In the genomic region with DNA sequence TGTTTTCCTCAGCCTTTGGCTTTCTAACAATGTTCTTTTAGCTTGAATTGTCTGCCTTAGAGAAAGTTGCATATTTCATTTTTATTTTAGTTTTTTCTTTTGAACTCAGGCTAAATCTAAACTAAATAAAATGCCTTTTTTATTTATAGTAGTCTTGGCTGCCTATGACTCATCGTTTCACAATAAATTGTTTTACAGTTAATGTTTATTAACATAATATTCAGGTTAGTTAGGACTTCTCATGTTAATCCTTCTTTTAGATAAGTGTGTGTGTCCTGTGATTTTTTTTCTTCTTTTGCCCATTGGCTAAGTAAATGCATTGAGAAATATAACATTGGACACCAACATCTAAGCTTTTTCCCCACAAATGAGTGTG, we compare ENCODE assay signal across 1 cellular context.
TF ChIP-seq lines count a peak whose summit lies in the region.

No MANE protein-coding gene starts in this region.

TF ChIP-seq in GM23338, 12 proteins besides CTCF, POLR2A, EP300 and RAD21 (continued from another document):
- TF ChIP-seq, protein P1, sequence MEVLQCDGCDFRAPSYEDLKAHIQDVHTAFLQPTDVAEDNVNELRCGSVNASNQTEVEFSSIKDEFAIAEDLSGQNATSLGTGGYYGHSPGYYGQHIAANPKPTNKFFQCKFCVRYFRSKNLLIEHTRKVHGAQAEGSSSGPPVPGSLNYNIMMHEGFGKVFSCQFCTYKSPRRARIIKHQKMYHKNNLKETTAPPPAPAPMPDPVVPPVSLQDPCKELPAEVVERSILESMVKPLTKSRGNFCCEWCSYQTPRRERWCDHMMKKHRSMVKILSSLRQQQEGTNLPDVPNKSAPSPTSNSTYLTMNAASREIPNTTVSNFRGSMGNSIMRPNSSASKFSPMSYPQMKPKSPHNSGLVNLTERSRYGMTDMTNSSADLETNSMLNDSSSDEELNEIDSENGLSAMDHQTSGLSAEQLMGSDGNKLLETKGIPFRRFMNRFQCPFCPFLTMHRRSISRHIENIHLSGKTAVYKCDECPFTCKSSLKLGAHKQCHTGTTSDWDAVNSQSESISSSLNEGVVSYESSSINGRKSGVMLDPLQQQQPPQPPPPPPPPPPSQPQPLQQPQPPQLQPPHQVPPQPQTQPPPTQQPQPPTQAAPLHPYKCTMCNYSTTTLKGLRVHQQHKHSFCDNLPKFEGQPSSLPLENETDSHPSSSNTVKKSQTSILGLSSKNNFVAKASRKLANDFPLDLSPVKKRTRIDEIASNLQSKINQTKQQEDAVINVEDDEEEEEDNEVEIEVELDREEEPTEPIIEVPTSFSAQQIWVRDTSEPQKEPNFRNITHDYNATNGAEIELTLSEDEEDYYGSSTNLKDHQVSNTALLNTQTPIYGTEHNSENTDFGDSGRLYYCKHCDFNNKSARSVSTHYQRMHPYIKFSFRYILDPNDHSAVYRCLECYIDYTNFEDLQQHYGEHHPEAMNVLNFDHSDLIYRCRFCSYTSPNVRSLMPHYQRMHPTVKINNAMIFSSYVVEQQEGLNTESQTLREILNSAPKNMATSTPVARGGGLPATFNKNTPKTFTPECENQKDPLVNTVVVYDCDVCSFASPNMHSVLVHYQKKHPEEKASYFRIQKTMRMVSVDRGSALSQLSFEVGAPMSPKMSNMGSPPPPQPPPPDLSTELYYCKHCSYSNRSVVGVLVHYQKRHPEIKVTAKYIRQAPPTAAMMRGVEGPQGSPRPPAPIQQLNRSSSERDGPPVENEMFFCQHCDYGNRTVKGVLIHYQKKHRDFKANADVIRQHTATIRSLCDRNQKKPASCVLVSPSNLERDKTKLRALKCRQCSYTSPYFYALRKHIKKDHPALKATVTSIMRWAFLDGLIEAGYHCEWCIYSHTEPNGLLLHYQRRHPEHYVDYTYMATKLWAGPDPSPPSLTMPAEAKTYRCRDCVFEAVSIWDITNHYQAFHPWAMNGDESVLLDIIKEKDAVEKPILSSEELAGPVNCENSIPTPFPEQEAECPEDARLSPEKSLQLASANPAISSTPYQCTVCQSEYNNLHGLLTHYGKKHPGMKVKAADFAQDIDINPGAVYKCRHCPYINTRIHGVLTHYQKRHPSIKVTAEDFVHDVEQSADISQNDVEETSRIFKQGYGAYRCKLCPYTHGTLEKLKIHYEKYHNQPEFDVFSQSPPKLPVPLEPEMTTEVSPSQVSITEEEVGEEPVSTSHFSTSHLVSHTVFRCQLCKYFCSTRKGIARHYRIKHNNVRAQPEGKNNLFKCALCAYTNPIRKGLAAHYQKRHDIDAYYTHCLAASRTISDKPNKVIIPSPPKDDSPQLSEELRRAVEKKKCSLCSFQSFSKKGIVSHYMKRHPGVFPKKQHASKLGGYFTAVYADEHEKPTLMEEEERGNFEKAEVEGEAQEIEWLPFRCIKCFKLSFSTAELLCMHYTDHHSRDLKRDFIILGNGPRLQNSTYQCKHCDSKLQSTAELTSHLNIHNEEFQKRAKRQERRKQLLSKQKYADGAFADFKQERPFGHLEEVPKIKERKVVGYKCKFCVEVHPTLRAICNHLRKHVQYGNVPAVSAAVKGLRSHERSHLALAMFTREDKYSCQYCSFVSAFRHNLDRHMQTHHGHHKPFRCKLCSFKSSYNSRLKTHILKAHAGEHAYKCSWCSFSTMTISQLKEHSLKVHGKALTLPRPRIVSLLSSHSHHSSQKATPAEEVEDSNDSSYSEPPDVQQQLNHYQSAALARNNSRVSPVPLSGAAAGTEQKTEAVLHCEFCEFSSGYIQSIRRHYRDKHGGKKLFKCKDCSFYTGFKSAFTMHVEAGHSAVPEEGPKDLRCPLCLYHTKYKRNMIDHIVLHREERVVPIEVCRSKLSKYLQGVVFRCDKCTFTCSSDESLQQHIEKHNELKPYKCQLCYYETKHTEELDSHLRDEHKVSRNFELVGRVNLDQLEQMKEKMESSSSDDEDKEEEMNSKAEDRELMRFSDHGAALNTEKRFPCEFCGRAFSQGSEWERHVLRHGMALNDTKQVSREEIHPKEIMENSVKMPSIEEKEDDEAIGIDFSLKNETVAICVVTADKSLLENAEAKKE (CRISPR knock-in tag; IDR thresholded peaks at IDR 0.05) = no peak
- TF ChIP-seq POLR2AphosphoS5 (IDR thresholded peaks at IDR 0.05; ENCODE audit: low read depth) (no peak), STAT1 (IDR thresholded peaks at IDR 0.05; ENCODE audit: unreplicated experiment) (no peak), CREB1 (CRISPR knock-in tag; IDR thresholded peaks at IDR 0.05; ENCODE audit: low read depth) (no peak)
